ENCODE assay signal across 17 cellular contexts in the genomic region with DNA sequence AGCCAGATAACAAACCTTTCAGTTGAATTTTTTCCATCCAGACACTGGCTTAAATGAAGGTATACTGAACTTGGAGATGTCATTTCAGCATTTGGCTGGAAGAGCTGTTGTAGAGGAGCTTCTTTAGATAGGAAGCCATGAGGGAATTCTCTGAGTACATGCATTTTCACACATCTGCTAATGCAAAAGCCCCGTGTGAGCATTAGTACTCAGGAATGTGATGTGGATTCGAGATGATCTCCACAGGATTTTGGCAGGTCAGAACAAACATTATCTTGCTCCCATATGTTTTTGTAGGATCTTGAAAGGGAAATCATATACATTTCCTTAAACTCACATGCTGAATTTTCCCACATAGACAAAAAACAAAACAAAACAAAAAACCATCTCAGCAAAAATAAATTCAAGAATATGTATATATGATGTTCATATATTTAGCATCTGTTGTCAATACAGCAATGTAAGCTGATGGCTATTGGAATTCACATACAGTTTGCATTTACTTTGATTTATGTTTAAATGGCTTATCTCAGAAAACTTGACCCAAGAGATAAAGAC.
"Had no signal": no experiment of that assay in that cellular context is flagged by ENCODE, and none has a peak within 500 bp of the region (broad histone marks: within the 10 kb centered on the region; RNA-seq: fewer than 3 reads in every experiment).

No MANE protein-coding gene starts in this region.

- H3K27me3 ChIP-seq: gastrocnemius medialis, neutrophil had no signal

- H3K9me3 ChIP-seq: gastrocnemius medialis, neutrophil, psoas muscle had no signal

- H3K27ac ChIP-seq: coronary artery, gastrocnemius medialis, neutrophil, psoas muscle had no signal

- H3K4me3 Mint-ChIP-seq: naive thymus-derived CD4-positive, alpha-beta T cell had no signal

- H3K36me3 ChIP-seq: gastrocnemius medialis, neutrophil had no signal

- FAIRE-seq: endometrium, kidney, small intestine had no signal

- H3K4me3 ChIP-seq: coronary artery, gastrocnemius medialis, lung, psoas muscle had no signal

- DNase-seq: effector CD4-positive, alpha-beta T cell; gastrocnemius medialis; kidney; left cardiac atrium; left ventricle myocardium superior; mesenchymal stem cell; naive thymus-derived CD4-positive, alpha-beta T cell; psoas muscle; small intestine; stimulated activated CD4-positive, alpha-beta T cell treated with anti-CD3 and anti-CD28 coated beads, Interleukin-12 subunit alpha, Interleukin-12 subunit beta, amount 100 ng/mL, for 4 hours; stimulated activated naive CD4-positive, alpha-beta T cell; trophoblast cell had no signal

- H3K4me1 ChIP-seq: gastrocnemius medialis, psoas muscle had no signal

- ATAC-seq: esophagus mucosa; gastrocnemius medialis; left cardiac atrium; left ventricle myocardium superior; naive thymus-derived CD4-positive, alpha-beta T cell; psoas muscle had no signal
